ENCODE assay signal across 9 cellular contexts in genomic region chr2:235026649-235027557, GRCh38.
DNase-seq lines count a peak whose midpoint lies in the region; ATAC-seq, FAIRE-seq and TF ChIP-seq lines count a peak whose summit lies in the region.
"Had no signal": no experiment of that assay in that cellular context is flagged by ENCODE, and none has a peak within 500 bp of the region (broad histone marks: within the 10 kb centered on the region; RNA-seq: fewer than 3 reads in every experiment).

No MANE protein-coding gene starts in this region.

- no peak for FAIRE-seq in GM12892 (lab: Jason Lieb, UNC)
- FAIRE-seq: colon had no signal

- TF ChIP-seq POLR2A in GM12892 (IDR thresholded peaks at IDR 0.05; ENCODE audit: low read depth, low read length), result no peak

- CTCF ChIA-PET in activated CD8-positive, alpha-beta T cell treated with anti-CD3 and anti-CD28 coated beads, Interleukin-2, amount 10 ng/mL, durations not matched to agents 7 days and 5 days (lab: Charles Lee), result no interaction called here
- CTCF ChIA-PET in activated CD4-positive, alpha-beta T cell treated with anti-CD3 and anti-CD28 coated beads, Interleukin-2, amount 10 ng/mL, durations not matched to agents 7 days and 5 days (lab: Charles Lee), result no interaction called here

- H3K4me1 Mint-ChIP-seq in activated CD8-positive, alpha-beta T cell treated with anti-CD3 and anti-CD28 coated beads, Interleukin-2, amount 10 ng/mL, durations not matched to agents 7 days and 5 days (ENCODE audit: low read depth), result no peaks in the 10 kb centered on the region
- no peaks in the 10 kb centered on the region for H3K4me1 Mint-ChIP-seq in activated CD4-positive, alpha-beta T cell treated with anti-CD3 and anti-CD28 coated beads, Interleukin-2, amount 10 ng/mL, durations not matched to agents 7 days and 5 days

- no peaks in the 10 kb centered on the region for H3K36me3 Mint-ChIP-seq in activated CD8-positive, alpha-beta T cell treated with anti-CD3 and anti-CD28 coated beads, Interleukin-2, amount 10 ng/mL, durations not matched to agents 7 days and 5 days (ENCODE audit: low read depth)
- H3K36me3 Mint-ChIP-seq in activated CD4-positive, alpha-beta T cell treated with anti-CD3 and anti-CD28 coated beads, Interleukin-2, amount 10 ng/mL, durations not matched to agents 7 days and 5 days (ENCODE audit: low read depth), result no peaks in the 10 kb centered on the region

- peak; percentile 65 for DNase-seq in GM04504 (ENCODE audit: low read depth)
- peak; percentile 82 for DNase-seq in NCI-H748 treated with DMSO at 0.1 percent for 48 hours (lab: John Stamatoyannopoulos, UW)
- peak; percentile 26 for DNase-seq in fibroblast of peridontal ligament (ENCODE audit: extremely low read depth)
- peak; percentile 65 for DNase-seq in renal cortical epithelial cell (ENCODE audit: low read depth)
- no peak for DNase-seq in activated CD8-positive, alpha-beta T cell treated with anti-CD3 and anti-CD28 coated beads, Interleukin-2, amount 10 ng/mL, durations not matched to agents 7 days and 5 days
- no peak for DNase-seq in GM12892 (ENCODE audit: insufficient read length)
- no peak for DNase-seq in activated CD4-positive, alpha-beta T cell treated with anti-CD3 and anti-CD28 coated beads, Interleukin-2, amount 10 ng/mL, durations not matched to agents 7 days and 5 days
- DNase-seq in activated T-cell treated with anti-CD3 and anti-CD28 coated beads, Interleukin-2, amount 50 U/mL, for 48 hours, result no peak

- no peaks in the 10 kb centered on the region for H3K27me3 Mint-ChIP-seq in activated CD8-positive, alpha-beta T cell treated with anti-CD3 and anti-CD28 coated beads, Interleukin-2, amount 10 ng/mL, durations not matched to agents 7 days and 5 days (ENCODE audit: low read depth)
- no peaks in the 10 kb centered on the region for H3K27me3 Mint-ChIP-seq in activated CD4-positive, alpha-beta T cell treated with anti-CD3 and anti-CD28 coated beads, Interleukin-2, amount 10 ng/mL, durations not matched to agents 7 days and 5 days

- no peak for ATAC-seq in activated CD8-positive, alpha-beta T cell treated with anti-CD3 and anti-CD28 coated beads, Interleukin-2, amount 10 ng/mL, durations not matched to agents 7 days and 5 days

- no peak overlapping the region for H3K4me3 Mint-ChIP-seq in activated CD8-positive, alpha-beta T cell treated with anti-CD3 and anti-CD28 coated beads, Interleukin-2, amount 10 ng/mL, durations not matched to agents 7 days and 5 days
- no peak overlapping the region for H3K4me3 Mint-ChIP-seq in activated CD4-positive, alpha-beta T cell treated with anti-CD3 and anti-CD28 coated beads, Interleukin-2, amount 10 ng/mL, durations not matched to agents 7 days and 5 days

- POLR2A ChIA-PET in activated CD8-positive, alpha-beta T cell treated with anti-CD3 and anti-CD28 coated beads, Interleukin-2, amount 10 ng/mL, durations not matched to agents 7 days and 5 days (lab: Charles Lee), result no interaction called here
- POLR2A ChIA-PET in activated CD4-positive, alpha-beta T cell treated with anti-CD3 and anti-CD28 coated beads, Interleukin-2, amount 10 ng/mL, durations not matched to agents 7 days and 5 days (lab: Charles Lee), result no interaction called here

- H3K9me3 Mint-ChIP-seq in activated CD8-positive, alpha-beta T cell treated with anti-CD3 and anti-CD28 coated beads, Interleukin-2, amount 10 ng/mL, durations not matched to agents 7 days and 5 days (ENCODE audit: insufficient read depth), result no peaks in the 10 kb centered on the region
- H3K9me3 Mint-ChIP-seq in activated CD4-positive, alpha-beta T cell treated with anti-CD3 and anti-CD28 coated beads, Interleukin-2, amount 10 ng/mL, durations not matched to agents 7 days and 5 days, result no peaks in the 10 kb centered on the region

- H3K27ac Mint-ChIP-seq in activated CD8-positive, alpha-beta T cell treated with anti-CD3 and anti-CD28 coated beads, Interleukin-2, amount 10 ng/mL, durations not matched to agents 7 days and 5 days, result no peak overlapping the region
- H3K27ac Mint-ChIP-seq in activated CD4-positive, alpha-beta T cell treated with anti-CD3 and anti-CD28 coated beads, Interleukin-2, amount 10 ng/mL, durations not matched to agents 7 days and 5 days, result no peak overlapping the region

Comparison
In these comparisons a context has a peak if more than half of its experiments do, and no peak if none do; other contexts are left out.
1. DNase-seq: peak in GM04504 (single experiment), NCI-H748 treated with DMSO at 0.1 percent for 48 hours (single experiment), fibroblast of peridontal ligament (single experiment) and renal cortical epithelial cell (single experiment); none in activated CD8-positive, alpha-beta T cell treated with anti-CD3 and anti-CD28 coated beads, Interleukin-2, amount 10 ng/mL, durations not matched to agents 7 days and 5 days (single experiment), GM12892 (single experiment), activated CD4-positive, alpha-beta T cell treated with anti-CD3 and anti-CD28 coated beads, Interleukin-2, amount 10 ng/mL, durations not matched to agents 7 days and 5 days (single experiment) and activated T-cell treated with anti-CD3 and anti-CD28 coated beads, Interleukin-2, amount 50 U/mL, for 48 hours (0 of 2).